30 cellular contexts compared by ENCODE assay signal in genomic region chr2:238383743-238384370, GRCh38.
"Had no signal": no experiment of that assay in that cellular context is flagged by ENCODE, and none has a peak within 500 bp of the region (broad histone marks: within the 10 kb centered on the region; RNA-seq: fewer than 3 reads in every experiment).

No MANE protein-coding gene starts in this region.

- H3K27ac Mint-ChIP-seq: activated CD4-positive, alpha-beta T cell treated with anti-CD3 and anti-CD28 coated beads, Interleukin-2, amount 10 ng/mL, durations not matched to agents 7 days and 5 days; activated CD8-positive, alpha-beta memory T cell treated with anti-CD3 and anti-CD28 coated beads, Interleukin-2, amount 10 ng/mL, durations not matched to agents 7 days and 5 days; activated CD8-positive, alpha-beta T cell treated with anti-CD3 and anti-CD28 coated beads for 36 hours; activated T-helper 1 cell treated with anti-CD3 and anti-CD28 coated beads, Interleukin-12 subunit alpha, Interleukin-12 subunit beta, Interleukin-2, Interleukin-4 antibody, amounts not matched to agents 30 ng/mL and 10 ng/mL and 1 ng/mL, durations not matched to agents 14 hours and 24 hours and 36 hours; stimulated activated naive B cell treated with anti-CD40 and anti-IgM and Interleukin-4, amounts not matched to agents 10 μg/mL and 1 μg/mL and 100 μg/mL, for 72 hours had no signal

- FAIRE-seq: endothelial cell of umbilical vein, kidney had no signal

- H3K36me3 ChIP-seq: lower lobe of right lung, sigmoid colon, uterus had no signal

- H3K4me3 ChIP-seq: lower lobe of right lung, sigmoid colon, smooth muscle cell, transverse colon, uterus had no signal

- H3K27me3 Mint-ChIP-seq: activated CD4-positive, alpha-beta T cell treated with anti-CD3 and anti-CD28 coated beads, Interleukin-2, amount 10 ng/mL, durations not matched to agents 7 days and 5 days; activated CD8-positive, alpha-beta memory T cell treated with anti-CD3 and anti-CD28 coated beads, Interleukin-2, amount 10 ng/mL, durations not matched to agents 7 days and 5 days; activated CD8-positive, alpha-beta T cell treated with anti-CD3 and anti-CD28 coated beads for 36 hours; naive B cell; stimulated activated naive B cell treated with anti-CD40 and anti-IgM and Interleukin-4, amounts not matched to agents 10 μg/mL and 1 μg/mL and 100 μg/mL, for 72 hours had no signal

- H3K27me3 ChIP-seq: brain microvascular endothelial cell, sigmoid colon, transverse colon, uterus had no signal

- ATAC-seq: activated CD8-positive, alpha-beta memory T cell treated with anti-CD3 and anti-CD28 coated beads, Interleukin-2, amount 10 ng/mL, durations not matched to agents 7 days and 5 days; activated CD8-positive, alpha-beta T cell treated with anti-CD3 and anti-CD28 coated beads for 36 hours; esophagus mucosa; left lobe of liver; lower lobe of right lung; stimulated activated naive B cell treated with anti-CD40 and anti-IgM and Interleukin-4, amounts not matched to agents 10 μg/mL and 1 μg/mL and 100 μg/mL, for 72 hours had no signal

- DNase-seq: activated CD4-positive, alpha-beta T cell treated with anti-CD3 and anti-CD28 coated beads, Interleukin-2, amount 10 ng/mL, durations not matched to agents 7 days and 5 days; activated CD4-positive, CD25-positive, alpha-beta regulatory T cell treated with anti-CD3 and anti-CD28 coated beads, Interleukin-2, amount 50 U/mL, for 72 hours; activated CD8-positive, alpha-beta memory T cell treated with anti-CD3 and anti-CD28 coated beads, Interleukin-2, amount 10 ng/mL, durations not matched to agents 7 days and 5 days; activated CD8-positive, alpha-beta T cell treated with anti-CD3 and anti-CD28 coated beads for 36 hours; activated gamma-delta T cell; activated naive CD4-positive, alpha-beta T cell treated with anti-CD3 and anti-CD28 coated beads, Interleukin-2, amount 50 U/mL, for 16 hours; activated T-cell treated with anti-CD3 and anti-CD28 coated beads for 4 hours; anterior cingulate cortex; brain microvascular endothelial cell; caudate nucleus; dermis blood vessel endothelial cell; effector memory CD4-positive, alpha-beta T cell; foreskin melanocyte; kidney; lower lobe of right lung; naive B cell; occipital lobe; retina; sigmoid colon; stimulated activated CD4-positive, alpha-beta T cell treated with anti-CD3 and anti-CD28 coated beads, Interleukin-2, amount 100 ng/mL, for 48 hours; stimulated activated CD8-positive, alpha-beta memory T cell treated with anti-CD3 and anti-CD28 coated beads, Interleukin-4, amount 100 ng/mL, for 48 hours; stimulated activated naive B cell treated with anti-CD40 and anti-IgM and Interleukin-4, amounts not matched to agents 10 μg/mL and 1 μg/mL and 100 μg/mL, for 72 hours; transverse colon; uterus had no signal

- H3K9me3 ChIP-seq: lower lobe of right lung, sigmoid colon, transverse colon, uterus had no signal

- H3K4me1 ChIP-seq: uterus had no signal

- H3K4me3 Mint-ChIP-seq: activated CD4-positive, alpha-beta T cell treated with anti-CD3 and anti-CD28 coated beads, Interleukin-2, amount 10 ng/mL, durations not matched to agents 7 days and 5 days; activated CD8-positive, alpha-beta memory T cell treated with anti-CD3 and anti-CD28 coated beads, Interleukin-2, amount 10 ng/mL, durations not matched to agents 7 days and 5 days; activated CD8-positive, alpha-beta T cell treated with anti-CD3 and anti-CD28 coated beads for 36 hours; activated T-helper 1 cell treated with anti-CD3 and anti-CD28 coated beads, Interleukin-12 subunit alpha, Interleukin-12 subunit beta, Interleukin-2, Interleukin-4 antibody, amounts not matched to agents 30 ng/mL and 10 ng/mL and 1 ng/mL, durations not matched to agents 14 hours and 24 hours and 36 hours; naive B cell; stimulated activated naive B cell treated with anti-CD40 and anti-IgM and Interleukin-4, amounts not matched to agents 10 μg/mL and 1 μg/mL and 100 μg/mL, for 72 hours had no signal

- H3K27ac ChIP-seq: brain microvascular endothelial cell, lower lobe of right lung, sigmoid colon, transverse colon, uterus, VCaP had no signal

- H3K9me3 Mint-ChIP-seq: activated CD4-positive, alpha-beta T cell treated with anti-CD3 and anti-CD28 coated beads, Interleukin-2, amount 10 ng/mL, durations not matched to agents 7 days and 5 days; activated CD8-positive, alpha-beta T cell treated with anti-CD3 and anti-CD28 coated beads for 36 hours; activated T-helper 1 cell treated with anti-CD3 and anti-CD28 coated beads, Interleukin-12 subunit alpha, Interleukin-12 subunit beta, Interleukin-2, Interleukin-4 antibody, amounts not matched to agents 30 ng/mL and 10 ng/mL and 1 ng/mL, durations not matched to agents 14 hours and 24 hours and 36 hours; naive B cell had no signal
